ENCODE assay signal across 1 cellular context in the genomic region with DNA sequence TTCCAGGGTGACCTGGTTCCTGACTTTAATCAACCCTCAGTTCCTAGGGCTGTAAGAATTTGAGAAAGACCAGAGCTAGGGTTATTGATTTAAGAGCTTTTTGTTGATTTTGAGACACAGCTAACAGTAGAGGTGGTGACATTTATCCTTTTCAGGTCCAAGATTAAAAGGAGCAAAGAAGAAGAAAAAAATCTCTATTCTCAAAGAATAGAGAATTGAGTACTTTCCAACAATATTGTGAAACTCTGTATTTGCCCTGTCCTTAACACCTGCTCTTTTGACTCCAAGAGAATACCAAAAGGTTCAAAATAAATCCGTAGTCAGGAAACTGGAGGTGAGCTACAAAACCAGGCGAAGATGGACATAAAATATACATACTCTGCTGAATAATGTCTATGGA.
TF ChIP-seq lines count a peak whose summit lies in the region.

No MANE protein-coding gene starts in this region.

TF ChIP-seq in HepG2, 621 proteins besides CTCF, POLR2A, EP300 and RAD21 (continued from another document and continues in another):
- TF ChIP-seq FUBP1 (CRISPR knock-in tag; IDR thresholded peaks at IDR 0.05; ENCODE audit: borderline replicate concordance) (no peak), THAP11 (CRISPR knock-in tag; IDR thresholded peaks at IDR 0.05) (peak; percentile 16; the same call in 1 of the 2 replicates), ZNF589 (CRISPR knock-in tag; conservative IDR thresholded peaks at IDR 0.05) (no peak), ZSCAN25 (CRISPR knock-in tag; IDR thresholded peaks at IDR 0.05) (no peak), ZFP62 (CRISPR knock-in tag; IDR thresholded peaks at IDR 0.05) (no peak), ERF (CRISPR knock-in tag; IDR thresholded peaks at IDR 0.05) (no peak), FOXM1 (CRISPR knock-in tag; IDR thresholded peaks at IDR 0.05) (no peak), TEAD3 (CRISPR knock-in tag; optimal IDR thresholded peaks at IDR 0.05; ENCODE audit: borderline replicate concordance) (peak; percentile 14), KDM5B (CRISPR knock-in tag; IDR thresholded peaks at IDR 0.05; ENCODE audit: borderline replicate concordance) (no peak), RFXAP (CRISPR knock-in tag; IDR thresholded peaks at IDR 0.05; ENCODE audit: borderline replicate concordance) (no peak), THYN1 (CRISPR knock-in tag; IDR thresholded peaks at IDR 0.05; ENCODE audit: borderline replicate concordance, low read depth) (0 out of 2 replicates have a peak, but pooled peaks have one; percentile 30), BHLHE40 (IDR thresholded peaks at IDR 0.05; ENCODE audit: low read length) (no peak), ZHX1 (CRISPR knock-in tag; IDR thresholded peaks at IDR 0.05; ENCODE audit: low read depth) (no peak), KLF6 (CRISPR knock-in tag; IDR thresholded peaks at IDR 0.05) (0 out of 2 replicates have a peak, but pooled peaks have one; percentile 36), SNAI1 (CRISPR knock-in tag; IDR thresholded peaks at IDR 0.05; ENCODE audit: borderline replicate concordance) (no peak), KDM1A (CRISPR knock-in tag; IDR thresholded peaks at IDR 0.05) (no peak), FOXP4 (CRISPR knock-in tag; IDR thresholded peaks at IDR 0.05) (peak; percentile 63; the same call in 1 of the 2 replicates), GATAD2A (CRISPR knock-in tag; IDR thresholded peaks at IDR 0.05) (peak; percentile 79), EEA1 (CRISPR knock-in tag; IDR thresholded peaks at IDR 0.05; ENCODE audit: borderline replicate concordance) (no peak), ZBTB38 (CRISPR knock-in tag; IDR thresholded peaks at IDR 0.05) (no peak), MZF1 (CRISPR knock-in tag; IDR thresholded peaks at IDR 0.05; ENCODE audit: borderline replicate concordance) (no peak), ZNF383 (CRISPR knock-in tag; IDR thresholded peaks at IDR 0.05; ENCODE audit: borderline replicate concordance) (no peak), FLYWCH1 (CRISPR knock-in tag; IDR thresholded peaks at IDR 0.05) (no peak), ZBTB49 (CRISPR knock-in tag; IDR thresholded peaks at IDR 0.05; ENCODE audit: borderline replicate concordance) (no peak), TFDP1 (CRISPR knock-in tag; IDR thresholded peaks at IDR 0.05; ENCODE audit: borderline replicate concordance) (no peak), YEATS2 (CRISPR knock-in tag; IDR thresholded peaks at IDR 0.05; ENCODE audit: borderline replicate concordance) (no peak), THAP8 (CRISPR knock-in tag; IDR thresholded peaks at IDR 0.05; ENCODE audit: borderline replicate concordance) (no peak), ISL2 (CRISPR knock-in tag; IDR thresholded peaks at IDR 0.05) (peak; percentile 96), ZNF331 (CRISPR knock-in tag; IDR thresholded peaks at IDR 0.05) (0 out of 2 replicates have a peak, but pooled peaks have one; percentile 19), TFAP4 (IDR thresholded peaks at IDR 0.05; ENCODE audit: borderline replicate concordance, low read depth) (0 out of 2 replicates have a peak, but pooled peaks have one; percentile 14), SOX13 (IDR thresholded peaks at IDR 0.05) (peak; percentile 46; the same call in 1 of the 2 replicates), SOX13 (CRISPR knock-in tag; conservative IDR thresholded peaks at IDR 0.05 in 1 of 2, IDR thresholded peaks at IDR 0.05 in 1 of 2) (peak in 1 of 2 experiments; percentile 94; a peak in 2 of 4 replicates), E2F1 (CRISPR knock-in tag; IDR thresholded peaks at IDR 0.05) (no peak), ZKSCAN1 (IDR thresholded peaks at IDR 0.05; ENCODE audit: low read length) (no peak), ZSCAN12 (CRISPR knock-in tag; IDR thresholded peaks at IDR 0.05) (no peak), ZNF17 (CRISPR knock-in tag; IDR thresholded peaks at IDR 0.05) (no peak), NRL (CRISPR knock-in tag; IDR thresholded peaks at IDR 0.05; ENCODE audit: borderline replicate concordance) (no peak), MIXL1 (CRISPR knock-in tag; IDR thresholded peaks at IDR 0.05) (no peak), ZNF12 (CRISPR knock-in tag; IDR thresholded peaks at IDR 0.05) (no peak), ZSCAN30 (CRISPR knock-in tag; IDR thresholded peaks at IDR 0.05) (no peak)
- TF ChIP-seq, protein P1, sequence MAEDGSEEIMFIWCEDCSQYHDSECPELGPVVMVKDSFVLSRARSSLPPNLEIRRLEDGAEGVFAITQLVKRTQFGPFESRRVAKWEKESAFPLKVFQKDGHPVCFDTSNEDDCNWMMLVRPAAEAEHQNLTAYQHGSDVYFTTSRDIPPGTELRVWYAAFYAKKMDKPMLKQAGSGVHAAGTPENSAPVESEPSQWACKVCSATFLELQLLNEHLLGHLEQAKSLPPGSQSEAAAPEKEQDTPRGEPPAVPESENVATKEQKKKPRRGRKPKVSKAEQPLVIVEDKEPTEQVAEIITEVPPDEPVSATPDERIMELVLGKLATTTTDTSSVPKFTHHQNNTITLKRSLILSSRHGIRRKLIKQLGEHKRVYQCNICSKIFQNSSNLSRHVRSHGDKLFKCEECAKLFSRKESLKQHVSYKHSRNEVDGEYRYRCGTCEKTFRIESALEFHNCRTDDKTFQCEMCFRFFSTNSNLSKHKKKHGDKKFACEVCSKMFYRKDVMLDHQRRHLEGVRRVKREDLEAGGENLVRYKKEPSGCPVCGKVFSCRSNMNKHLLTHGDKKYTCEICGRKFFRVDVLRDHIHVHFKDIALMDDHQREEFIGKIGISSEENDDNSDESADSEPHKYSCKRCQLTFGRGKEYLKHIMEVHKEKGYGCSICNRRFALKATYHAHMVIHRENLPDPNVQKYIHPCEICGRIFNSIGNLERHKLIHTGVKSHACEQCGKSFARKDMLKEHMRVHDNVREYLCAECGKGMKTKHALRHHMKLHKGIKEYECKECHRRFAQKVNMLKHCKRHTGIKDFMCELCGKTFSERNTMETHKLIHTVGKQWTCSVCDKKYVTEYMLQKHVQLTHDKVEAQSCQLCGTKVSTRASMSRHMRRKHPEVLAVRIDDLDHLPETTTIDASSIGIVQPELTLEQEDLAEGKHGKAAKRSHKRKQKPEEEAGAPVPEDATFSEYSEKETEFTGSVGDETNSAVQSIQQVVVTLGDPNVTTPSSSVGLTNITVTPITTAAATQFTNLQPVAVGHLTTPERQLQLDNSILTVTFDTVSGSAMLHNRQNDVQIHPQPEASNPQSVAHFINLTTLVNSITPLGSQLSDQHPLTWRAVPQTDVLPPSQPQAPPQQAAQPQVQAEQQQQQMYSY (CRISPR knock-in tag; IDR thresholded peaks at IDR 0.05) = peak; percentile 70; the same call in 1 of the 2 replicates
- TF ChIP-seq, protein P2, sequence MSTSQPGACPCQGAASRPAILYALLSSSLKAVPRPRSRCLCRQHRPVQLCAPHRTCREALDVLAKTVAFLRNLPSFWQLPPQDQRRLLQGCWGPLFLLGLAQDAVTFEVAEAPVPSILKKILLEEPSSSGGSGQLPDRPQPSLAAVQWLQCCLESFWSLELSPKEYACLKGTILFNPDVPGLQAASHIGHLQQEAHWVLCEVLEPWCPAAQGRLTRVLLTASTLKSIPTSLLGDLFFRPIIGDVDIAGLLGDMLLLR (CRISPR knock-in tag; IDR thresholded peaks at IDR 0.05) = no peak
